In genomic region chr10:33301097-33301789, GRCh38 we compare ENCODE assay signal across 12 cellular contexts.
"Had no signal": no experiment of that assay in that cellular context is flagged by ENCODE, and none has a peak within 500 bp of the region (broad histone marks: within the 10 kb centered on the region; RNA-seq: fewer than 3 reads in every experiment).

No MANE protein-coding gene starts in this region.

- H3K4me3 Mint-ChIP-seq: activated CD8-positive, alpha-beta T cell treated with anti-CD3 and anti-CD28 coated beads for 36 hours; activated naive CD8-positive, alpha-beta T cell treated with anti-CD3 and anti-CD28 coated beads, Interleukin-2, amount 10 ng/mL, durations not matched to agents 7 days and 5 days; activated T-cell treated with anti-CD3 and anti-CD28 coated beads, Interleukin-2, amount 50 U/mL, for 72 hours; memory B cell; T-cell had no signal

- H3K27me3 Mint-ChIP-seq: activated naive CD8-positive, alpha-beta T cell treated with anti-CD3 and anti-CD28 coated beads, Interleukin-2, amount 10 ng/mL, durations not matched to agents 7 days and 5 days; T-cell had no signal

- ATAC-seq: activated CD8-positive, alpha-beta T cell treated with anti-CD3 and anti-CD28 coated beads for 36 hours; activated T-cell treated with anti-CD3 and anti-CD28 coated beads, Interleukin-2, amount 50 U/mL, for 72 hours; pancreas; T-cell had no signal

- H3K36me3 Mint-ChIP-seq: activated naive CD8-positive, alpha-beta T cell treated with anti-CD3 and anti-CD28 coated beads, Interleukin-2, amount 10 ng/mL, durations not matched to agents 7 days and 5 days; memory B cell; T-cell had no signal

- H3K4me1 Mint-ChIP-seq: activated naive CD8-positive, alpha-beta T cell treated with anti-CD3 and anti-CD28 coated beads, Interleukin-2, amount 10 ng/mL, durations not matched to agents 7 days and 5 days; memory B cell had no signal

- H3K27ac Mint-ChIP-seq: activated CD8-positive, alpha-beta T cell treated with anti-CD3 and anti-CD28 coated beads for 36 hours; activated naive CD8-positive, alpha-beta T cell treated with anti-CD3 and anti-CD28 coated beads, Interleukin-2, amount 10 ng/mL, durations not matched to agents 7 days and 5 days; activated T-cell treated with anti-CD3 and anti-CD28 coated beads, Interleukin-2, amount 50 U/mL, for 72 hours; memory B cell had no signal

- H3K9me3 Mint-ChIP-seq: activated CD8-positive, alpha-beta T cell treated with anti-CD3 and anti-CD28 coated beads for 36 hours; activated naive CD8-positive, alpha-beta T cell treated with anti-CD3 and anti-CD28 coated beads, Interleukin-2, amount 10 ng/mL, durations not matched to agents 7 days and 5 days; activated T-cell treated with anti-CD3 and anti-CD28 coated beads, Interleukin-2, amount 50 U/mL, for 72 hours; memory B cell; T-cell had no signal

- DNase-seq: activated CD8-positive, alpha-beta memory T cell treated with anti-CD3 and anti-CD28 coated beads, Interleukin-2, amount 50 U/mL, for 4 hours; activated CD8-positive, alpha-beta T cell treated with anti-CD3 and anti-CD28 coated beads for 36 hours; activated naive CD8-positive, alpha-beta T cell treated with anti-CD3 and anti-CD28 coated beads, Interleukin-2, amount 10 ng/mL, durations not matched to agents 7 days and 5 days; activated T-cell treated with anti-CD3 and anti-CD28 coated beads, Interleukin-2, amount 50 U/mL, for 72 hours; anterior cingulate cortex; hippocampal formation; pancreas; retina; T-cell; T1000; tibial artery had no signal
